ENCODE assay signal across 1 cellular context in genomic region chr12:108573310-108573709, GRCh38.
TF ChIP-seq lines count a peak whose summit lies in the region.

No MANE protein-coding gene starts in this region.

TF ChIP-seq in GM12878, 131 proteins besides CTCF, POLR2A, EP300 and RAD21 (continued from another document):
- no peak for TF ChIP-seq USF2 (IDR thresholded peaks at IDR 0.05; ENCODE audit: borderline replicate concordance, low read depth, low read length)
- TF ChIP-seq IRF4 (IDR thresholded peaks at IDR 0.05; ENCODE audit: low read depth, low read length) = peak; percentile 96
- no peak for TF ChIP-seq SMARCA5 (IDR thresholded peaks at IDR 0.05)
- TF ChIP-seq ATF2 (IDR thresholded peaks at IDR 0.05; ENCODE audit: low read length) = peak; percentile 84
- peak; percentile 82 for TF ChIP-seq RUNX3 (IDR thresholded peaks at IDR 0.05; ENCODE audit: low read length)
- peak; percentile 92 for TF ChIP-seq ZNF217 (IDR thresholded peaks at IDR 0.05)
- peak; percentile 17 for TF ChIP-seq SKIL (IDR thresholded peaks at IDR 0.05; ENCODE audit: low read depth, poor library complexity, severe bottlenecking)
- TF ChIP-seq RAD51 (IDR thresholded peaks at IDR 0.05) = no peak
- TF ChIP-seq NR2F1 (conservative IDR thresholded peaks at IDR 0.05) = no peak
- peak; percentile 55; the same call in 1 of the 2 replicates for TF ChIP-seq GABPA (IDR thresholded peaks at IDR 0.05; ENCODE audit: low read depth)
- no peak for TF ChIP-seq NKRF (conservative IDR thresholded peaks at IDR 0.05)
- TF ChIP-seq ETV6 (conservative IDR thresholded peaks at IDR 0.05 in 1 of 2, IDR thresholded peaks at IDR 0.05 in 1 of 2; ENCODE audit: borderline replicate concordance in 1 of 2, low read depth in 1 of 2) = peak in 1 of 2 experiments; percentile 66; a peak in 1 of 4 replicates
- peak; percentile 6; the same call in 1 of the 2 replicates for TF ChIP-seq RELB (IDR thresholded peaks at IDR 0.05; ENCODE audit: low read depth)
- 0 out of 4 replicates have a peak, but pooled peaks of 1 of the 2 experiments have one; percentile 48 for TF ChIP-seq CEBPB (IDR thresholded peaks at IDR 0.05; ENCODE audit: borderline replicate concordance in 1 of 2, low read depth in 2 of 2, low read length in 2 of 2)
